In the genomic region with DNA sequence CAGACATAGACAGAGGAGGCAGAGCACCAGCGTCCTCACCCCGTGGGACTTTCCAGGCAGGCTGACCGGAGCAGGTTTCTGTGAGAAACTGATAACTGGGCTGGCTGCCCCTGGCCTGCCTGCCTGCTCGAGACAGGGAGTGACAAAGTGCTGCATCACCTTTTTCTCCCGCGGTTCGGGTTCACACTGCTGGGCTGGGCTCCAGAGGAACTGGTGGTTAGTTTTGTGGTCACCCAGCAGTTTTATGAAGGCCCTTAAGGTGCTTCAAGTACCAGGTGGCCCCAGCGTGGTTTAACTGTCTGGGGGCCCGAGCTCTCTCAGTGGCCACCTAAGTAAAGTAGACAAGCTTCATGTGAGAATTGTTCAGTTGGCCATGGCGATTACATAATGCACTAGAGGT, we compare ENCODE assay signal across 10 cellular contexts.
DNase-seq lines count a peak whose midpoint lies in the region; ATAC-seq, FAIRE-seq and TF ChIP-seq lines count a peak whose summit lies in the region.
"Had no signal": no experiment of that assay in that cellular context is flagged by ENCODE, and none has a peak within 500 bp of the region (broad histone marks: within the 10 kb centered on the region; RNA-seq: fewer than 3 reads in every experiment).

No MANE protein-coding gene starts in this region.

- no peak overlapping the region for H3K4me3 ChIP-seq in BLaER1 treated with 17β-estradiol and CSF1 and Interleukin-3, amounts not matched to agents 10 nM and 100 nM
- H3K4me3 ChIP-seq in K562 = no peak overlapping the region

- TF ChIP-seq POLR2A in K562 (conservative IDR thresholded peaks at IDR 0.05) = no peak

- H3K4me2 ChIP-seq in BLaER1 treated with 17β-estradiol and CSF1 and Interleukin-3, amounts not matched to agents 10 nM and 100 nM = peak overlapping the region in 9 of 11 experiments; percentile 43 to 78 (median 62); a peak in 17 of 22 replicates
- H3K4me2 ChIP-seq in K562 (ENCODE audit: insufficient read depth, low read length) = no peak overlapping the region

- peak; percentile 23 for DNase-seq in T-helper 9 cell
- DNase-seq in K562 (ENCODE audit: extremely low read depth in 1 of 4, low spot score in 3 of 4) = peak in 1 of 4 experiments; percentile 1
- no peak for DNase-seq in KG1 (lab: John Stamatoyannopoulos, UW)
- no peak for DNase-seq in T1000 (lab: John Stamatoyannopoulos, UW)
- DNase-seq: foreskin keratinocyte, NCI-H82 had no signal

- in situ Hi-C loops in K562 (cut with MboI) = no loop called here

- no peak for TF ChIP-seq EP300 in K562 (IDR thresholded peaks at IDR 0.05; ENCODE audit: low read length)

- H3K9me3 ChIP-seq in BLaER1 treated with 17β-estradiol and CSF1 and Interleukin-3, amounts not matched to agents 10 nM and 100 nM (replicated peaks in 1 of 11) = no peaks in the 10 kb centered on the region
- H3K9me3 ChIP-seq in K562 (replicated peaks; ENCODE audit: control insufficient read depth, insufficient read depth, low read depth, low read length) = no peaks in the 10 kb centered on the region

- H3K9me1 ChIP-seq in K562 (ENCODE audit: control insufficient read depth, insufficient read depth, low read length) = no peaks in the 10 kb centered on the region

- no peaks in the 10 kb centered on the region for H3K27me3 ChIP-seq in BLaER1 treated with 17β-estradiol and CSF1 and Interleukin-3, amounts not matched to agents 10 nM and 100 nM
- no peaks in the 10 kb centered on the region for H3K27me3 ChIP-seq in K562 (ENCODE audit: control insufficient read depth in 2 of 2, insufficient read depth in 2 of 2, low read length in 2 of 2)

- no peak overlapping the region for H3K9ac ChIP-seq in BLaER1 treated with 17β-estradiol and CSF1 and Interleukin-3, amounts not matched to agents 10 nM and 100 nM
- no peak overlapping the region for H3K9ac ChIP-seq in K562 (ENCODE audit: insufficient read depth in 1 of 2, low read depth in 2 of 2, low read length in 2 of 2)

- no peak overlapping the region for H3K27ac ChIP-seq in BLaER1 treated with 17β-estradiol and CSF1 and Interleukin-3, amounts not matched to agents 10 nM and 100 nM
- H3K27ac ChIP-seq in K562 (ENCODE audit: extremely low read depth, low read depth, low read length) = no peak overlapping the region
- H3K27ac ChIP-seq: foreskin keratinocyte had no signal

- intact Hi-C loops in K562 (cut with micrococcal nuclease) = no loop called here

- TF ChIP-seq RAD21 in K562 (CRISPR knock-in tag; conservative IDR thresholded peaks at IDR 0.05 in 1 of 2, IDR thresholded peaks at IDR 0.05 in 1 of 2) = no peak

- CTCF ChIA-PET in K562 (lab: Yijun Ruan, JAX; ENCODE audit: low intra/inter-chr PET ratio) = no interaction called here

- H4K20me1 ChIP-seq in BLaER1 treated with 17β-estradiol and CSF1 and Interleukin-3, amounts not matched to agents 10 nM and 100 nM = no peaks in the 10 kb centered on the region
- H4K20me1 ChIP-seq in K562 (replicated peaks; ENCODE audit: control insufficient read depth, insufficient read depth, low read length) = no peaks in the 10 kb centered on the region

- no TSS peak for BruUV-seq in K562 (replicated peaks; lab: Mats Ljungman, UMichigan)

- POLR2A ChIA-PET in K562 (lab: Yijun Ruan, JAX) = no interaction called here

- 0% methylated on average over 10 of the region's 10 CpGs for WGBS in K562 (ENCODE audit: insufficient coverage, low coverage, missing lambda C conversion rate)

- H2AFZ ChIP-seq in K562 (ENCODE audit: low read depth, low read length) = no peak overlapping the region

- FAIRE-seq in K562 (lab: Jason Lieb, UNC) = no peak

- no peaks in the 10 kb centered on the region for H3K79me2 ChIP-seq in K562 (ENCODE audit: control insufficient read depth, insufficient read depth, low read length)

- peaks cover 0 to 17% (median 10%) of the 10 kb centered on the region in 10 experiments; a peak in 14 of 20 replicates for H3K4me1 ChIP-seq in BLaER1 treated with 17β-estradiol and CSF1 and Interleukin-3, amounts not matched to agents 10 nM and 100 nM
- no peaks in the 10 kb centered on the region for H3K4me1 ChIP-seq in K562 (replicated peaks in 1 of 2; ENCODE audit: control insufficient read depth in 2 of 2, insufficient read depth in 2 of 2, low read length in 2 of 2)
- H3K4me1 ChIP-seq: foreskin keratinocyte had no signal

- TF ChIP-seq CTCF in K562 (IDR thresholded peaks at IDR 0.05 in 2 of 3, conservative IDR thresholded peaks at IDR 0.05 in 1 of 3; ENCODE audit: insufficient read depth in 2 of 3, low read depth in 1 of 3, low read length in 3 of 3) = no peak

- no peaks in the 10 kb centered on the region for H3K36me3 ChIP-seq in BLaER1 treated with 17β-estradiol and CSF1 and Interleukin-3, amounts not matched to agents 10 nM and 100 nM
- no peaks in the 10 kb centered on the region for H3K36me3 ChIP-seq in K562 (ENCODE audit: control insufficient read depth, insufficient read depth, low read length)

- ATAC-seq in GM19035 (IDR thresholded peaks at IDR 0.05; ENCODE audit: unreplicated experiment) (peak; percentile 78), K562 (no peak), HG03097 (IDR thresholded peaks at IDR 0.05; ENCODE audit: low FRiP score, unreplicated experiment) (no peak), GM18498 (IDR thresholded peaks at IDR 0.05; ENCODE audit: unreplicated experiment) (no peak)
- ATAC-seq: foreskin keratinocyte had no signal

TF ChIP-seq in K562, 482 proteins besides CTCF, POLR2A, EP300 and RAD21:
- TF ChIP-seq HNRNPK (IDR thresholded peaks at IDR 0.05; ENCODE audit: low read depth, low read length, poor library complexity, severe bottlenecking) (no peak), TCF3 (CRISPR knock-in tag; IDR thresholded peaks at IDR 0.05) (peak; percentile 35)
